Comparison of ENCODE assay signal across 23 cellular contexts in the genomic region with DNA sequence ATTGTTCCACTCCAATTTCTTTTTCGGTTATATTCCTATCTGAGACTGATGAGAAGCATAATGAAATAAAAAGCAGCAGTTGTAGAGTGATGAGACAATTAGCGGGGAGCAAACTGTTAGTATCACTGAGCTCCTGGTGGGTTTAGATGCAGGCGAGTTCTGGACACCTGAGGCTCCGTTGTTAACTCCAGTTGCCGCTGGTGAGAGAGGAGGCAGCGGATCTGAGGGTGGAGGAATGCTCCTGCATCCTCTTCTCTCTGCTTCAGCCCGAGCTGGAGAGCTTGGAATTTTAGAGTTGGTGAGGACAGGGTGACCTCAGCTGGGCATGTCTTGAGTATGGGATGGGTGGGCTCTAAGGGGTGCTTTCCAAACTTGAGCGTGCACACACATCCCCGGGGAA. TPM values are rescaled to one million over a fixed set of nuclear protein-coding genes. Genes with fewer than 3 reads are reported as not detected.
DNase-seq lines count a peak whose midpoint lies in the region; FAIRE-seq and TF ChIP-seq lines count a peak whose summit lies in the region.
"Had no signal": no experiment of that assay in that cellular context is flagged by ENCODE, and none has a peak within 500 bp of the region (broad histone marks: within the 10 kb centered on the region; RNA-seq: fewer than 3 reads in every experiment).

No MANE protein-coding gene starts in this region.

- no peak overlapping the region for H3K4me3 Mint-ChIP-seq in type B pancreatic cell
- H3K4me3 Mint-ChIP-seq: B cell; CD8-positive, alpha-beta T cell; HFFc6; IgD-negative memory B cell had no signal

- no peak overlapping the region for H4K91ac ChIP-seq in trophoblast cell (ENCODE audit: low read depth, low read length)

- no peak for TF ChIP-seq POLR2A in esophagus muscularis mucosa (IDR thresholded peaks at IDR 0.05; ENCODE audit: low read depth)

- no peak overlapping the region for H3K14ac ChIP-seq in trophoblast cell (ENCODE audit: low read length)

- no peak overlapping the region for H2AFZ ChIP-seq in trophoblast cell (ENCODE audit: insufficient read depth, low read length, poor library complexity)

- no peak overlapping the region for H3K27ac ChIP-seq in right atrium auricular region
- H3K27ac ChIP-seq in left ventricle myocardium inferior (replicated peaks) = no peak overlapping the region
- H3K27ac ChIP-seq in esophagus muscularis mucosa (replicated peaks in 1 of 4) = no peak overlapping the region
- no peak overlapping the region for H3K27ac ChIP-seq in trophoblast cell (ENCODE audit: low read depth, low read length)
- H3K27ac ChIP-seq: BLaER1 treated with 17β-estradiol and CSF1 and Interleukin-3, amounts not matched to agents 10 nM and 100 nM had no signal

- peaks cover 1% of the 10 kb centered on the region for H3K79me1 ChIP-seq in trophoblast cell (ENCODE audit: low read length)

- no peak overlapping the region for H4K12ac ChIP-seq in trophoblast cell (ENCODE audit: low read depth, low read length)

- no peak overlapping the region for H3K9ac ChIP-seq in trophoblast cell (ENCODE audit: low read length)
- H3K9ac ChIP-seq: BLaER1 treated with 17β-estradiol and CSF1 and Interleukin-3, amounts not matched to agents 10 nM and 100 nM had no signal

- intact Hi-C loops in left ventricle myocardium inferior (cut with micrococcal nuclease) = no loop called here
- intact Hi-C loops in esophagus muscularis mucosa (cut with DNase I) = no loop called here

- no peak overlapping the region for H2BK120ac ChIP-seq in trophoblast cell (ENCODE audit: insufficient read depth, low read length, poor library complexity)

- H3K4me3 ChIP-seq in right atrium auricular region = no peak overlapping the region
- no peak overlapping the region for H3K4me3 ChIP-seq in left ventricle myocardium inferior
- H3K4me3 ChIP-seq in esophagus muscularis mucosa = no peak overlapping the region
- no peak overlapping the region for H3K4me3 ChIP-seq in trophoblast cell (ENCODE audit: low read depth, low read length)
- H3K4me3 ChIP-seq: BLaER1 treated with 17β-estradiol and CSF1 and Interleukin-3, amounts not matched to agents 10 nM and 100 nM; GM12878 had no signal

- no peak for TF ChIP-seq CTCF in right atrium auricular region (IDR thresholded peaks at IDR 0.05)
- no peak for TF ChIP-seq CTCF in left ventricle myocardium inferior (IDR thresholded peaks at IDR 0.05; ENCODE audit: borderline replicate concordance)
- TF ChIP-seq CTCF in esophagus muscularis mucosa (IDR thresholded peaks at IDR 0.05) = no peak
- no peak for TF ChIP-seq CTCF in type B pancreatic cell (conservative IDR thresholded peaks at IDR 0.05)
- no peak for TF ChIP-seq CTCF in D721Med (IDR thresholded peaks at IDR 0.05; ENCODE audit: insufficient read depth, missing control alignments)

- H3K27ac Mint-ChIP-seq in type B pancreatic cell = no peak overlapping the region
- H3K27ac Mint-ChIP-seq: B cell; CD8-positive, alpha-beta T cell; HFFc6; IgD-negative memory B cell had no signal

- H3K27me3 Mint-ChIP-seq in type B pancreatic cell = peaks cover 54% of the 10 kb centered on the region

- H3K4me1 ChIP-seq in right atrium auricular region (no peaks in the 10 kb centered on the region), left ventricle myocardium inferior (peaks cover 16% of the 10 kb centered on the region), esophagus muscularis mucosa (peaks cover 0 to 17% (median 11%) of the 10 kb centered on the region in 4 donors), trophoblast cell (ENCODE audit: control insufficient read depth in 1 of 2, insufficient read depth in 2 of 2, low read length in 2 of 2) (peaks cover 2 to 13% of the 10 kb centered on the region in 2 experiments)

- H3K4ac ChIP-seq in trophoblast cell (ENCODE audit: low read depth, low read length) = no peak overlapping the region

- no peak overlapping the region for H2BK12ac ChIP-seq in trophoblast cell (ENCODE audit: low read length)

- no peaks in the 10 kb centered on the region for H3K9me3 Mint-ChIP-seq in type B pancreatic cell
- H3K9me3 Mint-ChIP-seq: CD8-positive, alpha-beta T cell; HFFc6; IgD-negative memory B cell had no signal

- H3K23ac ChIP-seq in trophoblast cell (ENCODE audit: low read length) = no peak overlapping the region

- no peak overlapping the region for H2AK5ac ChIP-seq in trophoblast cell (ENCODE audit: low read length)

- no peaks in the 10 kb centered on the region for H3K27me3 ChIP-seq in right atrium auricular region
- H3K27me3 ChIP-seq in left ventricle myocardium inferior (ENCODE audit: low read depth) = no peaks in the 10 kb centered on the region
- H3K27me3 ChIP-seq in esophagus muscularis mucosa = no peaks in the 10 kb centered on the region
- H3K27me3 ChIP-seq in trophoblast cell (ENCODE audit: insufficient read depth, low read length) = no peaks in the 10 kb centered on the region
- H3K27me3 ChIP-seq: BLaER1 treated with 17β-estradiol and CSF1 and Interleukin-3, amounts not matched to agents 10 nM and 100 nM had no signal

- TF ChIP-seq EP300 in esophagus muscularis mucosa (IDR thresholded peaks at IDR 0.05) = no peak

- H3K4me1 Mint-ChIP-seq in type B pancreatic cell (ENCODE audit: unreplicated experiment) = peaks cover 30% of the 10 kb centered on the region
- H3K4me1 Mint-ChIP-seq: B cell, IgD-negative memory B cell had no signal

- FAIRE-seq in D721Med (lab: Jason Lieb, UNC) = no peak
- FAIRE-seq: GM12878, H54, HepG2 had no signal

- H4K8ac ChIP-seq in trophoblast cell (ENCODE audit: low read depth, low read length) = no peak overlapping the region

- H2BK5ac ChIP-seq in trophoblast cell (ENCODE audit: low read depth, low read length, poor library complexity) = no peak overlapping the region

- no peak overlapping the region for H3K4me2 ChIP-seq in trophoblast cell (ENCODE audit: low read length)
- H3K4me2 ChIP-seq: BLaER1 treated with 17β-estradiol and CSF1 and Interleukin-3, amounts not matched to agents 10 nM and 100 nM had no signal

- H3K36me3 ChIP-seq in right atrium auricular region = no peaks in the 10 kb centered on the region
- H3K36me3 ChIP-seq in left ventricle myocardium inferior = no peaks in the 10 kb centered on the region
- no peaks in the 10 kb centered on the region for H3K36me3 ChIP-seq in esophagus muscularis mucosa
- no peaks in the 10 kb centered on the region for H3K36me3 ChIP-seq in trophoblast cell (ENCODE audit: control insufficient read depth in 1 of 2, insufficient read depth in 2 of 2, low read length in 2 of 2)
- H3K36me3 ChIP-seq: BLaER1 treated with 17β-estradiol and CSF1 and Interleukin-3, amounts not matched to agents 10 nM and 100 nM had no signal

- H3K9me3 ChIP-seq in right atrium auricular region = no peaks in the 10 kb centered on the region
- no peaks in the 10 kb centered on the region for H3K9me3 ChIP-seq in left ventricle myocardium inferior (replicated peaks)
- H3K9me3 ChIP-seq in esophagus muscularis mucosa = no peaks in the 10 kb centered on the region
- H3K9me3 ChIP-seq in trophoblast cell (ENCODE audit: insufficient read depth, low read depth, low read length) = no peaks in the 10 kb centered on the region
- H3K9me3 ChIP-seq: BLaER1 treated with 17β-estradiol and CSF1 and Interleukin-3, amounts not matched to agents 10 nM and 100 nM had no signal

- DNase-seq in right atrium auricular region (ENCODE audit: low spot score) (peak; percentile 36), left ventricle myocardium inferior (no peak), NCI-H526 treated with DMSO at 0.1 percent for 48 hours (lab: John Stamatoyannopoulos, UW) (peak; percentile 31), esophagus muscularis mucosa (ENCODE audit: extremely low spot score) (peak; percentile 88), type B pancreatic cell (ENCODE audit: extremely low spot score, unreplicated experiment) (peak; percentile 34), D721Med (ENCODE audit: insufficient read length, low spot score) (no peak), NCI-H2107 treated with DMSO at 0.1 percent for 48 hours (lab: John Stamatoyannopoulos, UW; ENCODE audit: unreplicated experiment) (no peak), trophoblast cell (no peak)
- DNase-seq: Calu3; CD8-positive, alpha-beta T cell; DMS 273 treated with DMSO at 0.1 percent for 48 hours; DMS53; DND-41; EL; HFFc6 had no signal

- H3K18ac ChIP-seq in trophoblast cell (ENCODE audit: low read length) = no peak overlapping the region

- no peaks in the 10 kb centered on the region for H3K79me2 ChIP-seq in trophoblast cell (ENCODE audit: control insufficient read depth, insufficient read depth, low read length, poor library complexity)

- WGBS in esophagus muscularis mucosa = 93% methylated on average over 9 of the region's 9 CpGs
- WGBS in trophoblast cell (ENCODE audit: extremely low coverage, insufficient coverage, insufficient read length) = no CpG with 5 or more reads among the region's 9 CpGs

- H3K36me3 Mint-ChIP-seq in type B pancreatic cell = no peaks in the 10 kb centered on the region
- H3K36me3 Mint-ChIP-seq: CD8-positive, alpha-beta T cell; IgD-negative memory B cell had no signal

RNA-seq across cellular contexts. Expression of gene LRMDA, which starts 31.4 kb away (rescaled TPM):
- total RNA-seq in right atrium auricular region (10 to 100 TPM in 1 of 2 donors, 1 to 10 TPM in 1; 6.1 to 19.1 TPM), left ventricle myocardium inferior (18.7 TPM), esophagus muscularis mucosa (10 to 100 TPM; 14.3 to 34.9 (median 26.5) TPM), type B pancreatic cell (ENCODE audit: low replicate concordance) (0.62 and 2.0 TPM in 2 replicates)
- polyA plus RNA-seq in trophoblast cell (2013) = 3.3 and 3.7 TPM in 2 replicates
- total RNA-seq: A172; B cell; CD8-positive, alpha-beta T cell; G401 had no signal
- polyA plus RNA-seq: IgD-negative memory B cell had no signal

Comparison
In these comparisons a context has a peak if more than half of its experiments do, and no peak if none do; other contexts are left out.
1. DNase-seq: peak in right atrium auricular region (single experiment), NCI-H526 treated with DMSO at 0.1 percent for 48 hours (single experiment), esophagus muscularis mucosa (single experiment) and type B pancreatic cell (single experiment); none in left ventricle myocardium inferior (single experiment), D721Med (single experiment), NCI-H2107 treated with DMSO at 0.1 percent for 48 hours (single experiment) and trophoblast cell (0 of 2).